In the genomic region with DNA sequence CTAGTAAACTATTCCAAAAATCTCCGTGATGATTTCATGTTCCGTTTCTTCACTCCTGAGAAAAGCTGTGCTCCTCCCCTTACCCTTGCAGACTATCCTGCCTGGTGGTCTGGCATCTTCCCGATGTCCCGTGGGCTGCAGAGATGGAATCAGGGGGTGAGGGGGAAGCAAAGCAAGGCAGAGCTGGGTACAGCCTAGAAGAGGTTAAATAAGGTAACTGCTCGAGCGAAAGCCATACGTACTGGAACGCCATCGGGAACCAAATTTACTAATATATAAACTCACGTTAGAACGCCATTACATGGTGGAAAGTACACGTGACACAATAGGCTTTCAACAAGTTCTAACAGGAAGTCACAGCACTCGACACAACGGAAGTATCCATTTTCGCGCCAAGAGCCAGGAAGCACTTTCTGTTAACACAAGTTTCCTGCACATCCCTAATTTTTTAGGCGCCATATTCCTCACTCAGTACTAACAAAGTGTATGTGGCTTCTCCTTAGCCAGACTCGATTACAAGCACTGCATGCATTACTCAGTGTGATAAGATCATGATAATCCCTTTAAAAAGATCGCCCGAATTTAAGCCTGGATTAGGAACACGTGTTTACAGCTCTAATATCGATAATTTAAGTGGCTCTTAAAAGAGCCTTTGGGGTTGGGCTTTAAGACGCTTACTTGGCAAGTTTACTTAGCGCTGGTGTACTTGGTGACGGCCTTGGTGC, we compare ENCODE assay signal across 8 cellular contexts.
A peak's percentile ranks its signal among the peaks of the same experiment; 100 is the strongest.
DNase-seq lines count a peak whose midpoint lies in the region; ATAC-seq and TF ChIP-seq lines count a peak whose summit lies in the region.

No MANE protein-coding gene starts in this region.

- H3K4me2 ChIP-seq in DND-41 (ENCODE audit: insufficient read depth, low read length): peak overlapping the region; percentile 64

- TF ChIP-seq CTCF in DND-41 (IDR thresholded peaks at IDR 0.05; ENCODE audit: borderline replicate concordance, extremely low read depth, low read length, poor library complexity, severe bottlenecking) (no peak), VCaP (conservative IDR thresholded peaks at IDR 0.05) (no peak), colonic mucosa (IDR thresholded peaks at IDR 0.05) (no peak)

- peaks cover 61% of the 10 kb centered on the region for H3K79me2 ChIP-seq in DND-41 (ENCODE audit: insufficient read depth, low read length)

- no peak overlapping the region for H2AFZ ChIP-seq in DND-41 (ENCODE audit: low read depth, low read length)

- intact Hi-C loops in colonic mucosa (cut with DNase I): no loop called here

- H3K9me3 ChIP-seq in DND-41 (ENCODE audit: insufficient read depth, low read length, severe bottlenecking): no peaks in the 10 kb centered on the region
- H3K9me3 ChIP-seq in colonic mucosa: no peaks in the 10 kb centered on the region

- no peaks in the 10 kb centered on the region for H4K20me1 ChIP-seq in DND-41 (ENCODE audit: insufficient read depth, low read length)

- ATAC-seq in DND-41 (ENCODE audit: insufficient read depth, low read depth) (peak; percentile 53), HG02759 (IDR thresholded peaks at IDR 0.05; ENCODE audit: unreplicated experiment) (peak; percentile 28), HG02870 (IDR thresholded peaks at IDR 0.05; ENCODE audit: unreplicated experiment) (no peak)

- H3K27ac ChIP-seq in DND-41 (ENCODE audit: low read length) (peak overlapping the region; percentile 99), VCaP (peak overlapping the region; percentile 90), colonic mucosa (peak overlapping the region; percentile 97)

- H3K4me1 ChIP-seq in DND-41 (ENCODE audit: insufficient read depth, low read length) (peaks cover 68% of the 10 kb centered on the region), colonic mucosa (no peaks in the 10 kb centered on the region)

- H3K9ac ChIP-seq in DND-41 (ENCODE audit: low read depth, low read length) (peak overlapping the region; percentile 94), colonic mucosa (ENCODE audit: low read depth in 2 of 2, low read length in 2 of 2) (peak overlapping the region; percentile 88 to 96)

- H3K27me3 ChIP-seq in DND-41 (ENCODE audit: insufficient read depth, low read length, poor library complexity) (no peaks in the 10 kb centered on the region), colonic mucosa (no peaks in the 10 kb centered on the region)

- H3K36me3 ChIP-seq in DND-41 (ENCODE audit: insufficient read depth, low read length) (no peaks in the 10 kb centered on the region; the same call in 1 of the 2 replicates), colonic mucosa (no peaks in the 10 kb centered on the region)

- H3K4me3 ChIP-seq in DND-41 (ENCODE audit: low read depth in 1 of 2, low read length in 2 of 2) (peak overlapping the region; percentile 45 to 64), colonic mucosa (peak overlapping the region; percentile 50)

- peak; percentile 90 for DNase-seq in DND-41
- DNase-seq in NCI-H226: peak; percentile 85
- peak; percentile 89 for DNase-seq in colonic mucosa
- DNase-seq in left kidney (ENCODE audit: low read depth, low spot score): peak; percentile 97
- DNase-seq in stimulated activated CD4-positive, alpha-beta T cell treated with anti-CD3 and anti-CD28 coated beads, Interleukin-4, amount 100 ng/mL, for 24 hours: peak; percentile 78
